In the genomic region with DNA sequence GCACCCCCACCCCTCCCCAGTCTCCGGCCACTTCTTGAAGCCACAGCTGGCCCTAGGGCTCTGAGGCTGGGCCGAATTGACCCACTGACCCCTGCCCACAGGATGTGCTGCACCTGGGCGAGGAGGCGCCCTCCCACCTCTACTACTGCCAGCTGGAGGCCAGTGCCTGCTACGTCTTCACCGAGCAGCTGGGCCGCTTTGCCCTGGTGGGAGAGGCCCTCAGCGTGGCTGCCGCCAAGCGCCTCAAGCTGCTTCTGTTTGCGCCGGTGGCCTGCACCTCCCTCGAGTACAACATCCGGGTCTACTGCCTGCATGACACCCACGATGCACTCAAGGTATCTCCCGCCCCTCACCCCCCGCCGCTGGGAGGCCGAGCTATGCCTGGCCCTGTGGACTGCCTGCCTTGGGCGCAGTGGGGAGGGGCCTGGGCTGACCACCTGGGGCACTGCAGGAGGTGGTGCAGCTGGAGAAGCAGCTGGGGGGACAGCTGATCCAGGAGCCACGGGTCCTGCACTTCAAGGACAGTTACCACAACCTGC, we compare ENCODE assay signal across 19 cellular contexts. TPM values are rescaled to one million over a fixed set of nuclear protein-coding genes. Genes with fewer than 3 reads are reported as not detected.
DNase-seq lines count a peak whose midpoint lies in the region; ATAC-seq and TF ChIP-seq lines count a peak whose summit lies in the region.
"Had no signal": no experiment of that assay in that cellular context is flagged by ENCODE, and none has a peak within 500 bp of the region (broad histone marks: within the 10 kb centered on the region; RNA-seq: fewer than 3 reads in every experiment).

No MANE protein-coding gene starts in this region.

- H3F3A ChIP-seq in neural progenitor cell (ENCODE audit: low read depth), result no peaks in the 10 kb centered on the region

- H3K27ac ChIP-seq in HEK293 (ENCODE audit: extremely low read depth, low read depth, low read length) (no peak overlapping the region), neural progenitor cell (no peak overlapping the region)
- H3K27ac ChIP-seq: A549; BLaER1 treated with 17β-estradiol and CSF1 and Interleukin-3, amounts not matched to agents 10 nM and 100 nM; Peyer's patch had no signal

- peak overlapping the region; percentile 33 for H3K27ac Mint-ChIP-seq in neural progenitor cell
- H3K27ac Mint-ChIP-seq: CD8-positive, alpha-beta T cell; HFFc6; T-helper 1 cell treated with Interleukin-12 subunit alpha and Interleukin-12 subunit beta and Interleukin-4 antibody, amounts not matched to agents 30 μg/mL and 1 μg/mL, for 36 hours had no signal

- ATAC-seq in GM18502 (IDR thresholded peaks at IDR 0.05; ENCODE audit: poor library complexity, unreplicated experiment), result no peak
- ATAC-seq: A549; CD8-positive, alpha-beta T cell had no signal

- no peak overlapping the region for H3K4me2 ChIP-seq in neural progenitor cell
- H3K4me2 ChIP-seq: A549; BLaER1 treated with 17β-estradiol and CSF1 and Interleukin-3, amounts not matched to agents 10 nM and 100 nM had no signal

- H3K4me3 ChIP-seq in HEK293 (ENCODE audit: low read depth, low read length), result no peak overlapping the region
- H3K4me3 ChIP-seq in neural progenitor cell, result no peak overlapping the region
- H3K4me3 ChIP-seq: A549; BLaER1 treated with 17β-estradiol and CSF1 and Interleukin-3, amounts not matched to agents 10 nM and 100 nM; Peyer's patch had no signal

- H2AFZ ChIP-seq in neural progenitor cell (replicated peaks), result no peak overlapping the region

- H3K36me3 Mint-ChIP-seq in neural progenitor cell, result no peaks in the 10 kb centered on the region
- H3K36me3 Mint-ChIP-seq: CD8-positive, alpha-beta T cell had no signal

- H3K9me3 ChIP-seq in HEK293 (ENCODE audit: control insufficient read depth, insufficient read depth, low read depth, low read length) (no peaks in the 10 kb centered on the region), neural progenitor cell (ENCODE audit: low read depth) (no peaks in the 10 kb centered on the region)
- H3K9me3 ChIP-seq: A549, Peyer's patch had no signal

- H3K36me3 ChIP-seq in HEK293 (ENCODE audit: control insufficient read depth in 2 of 2, insufficient read depth in 1 of 2, low read length in 2 of 2), result no peaks in the 10 kb centered on the region
- no peaks in the 10 kb centered on the region for H3K36me3 ChIP-seq in neural progenitor cell
- H3K36me3 ChIP-seq: Peyer's patch had no signal

- no peaks in the 10 kb centered on the region for H4K20me1 ChIP-seq in neural progenitor cell (ENCODE audit: low read depth)

- H3K4me1 ChIP-seq in HEK293 (ENCODE audit: control insufficient read depth, insufficient read depth, low read length) (no peaks in the 10 kb centered on the region), neural progenitor cell (peaks cover 5% of the 10 kb centered on the region)
- H3K4me1 ChIP-seq: A549, Peyer's patch had no signal

- H3K9me3 Mint-ChIP-seq in neural progenitor cell, result no peaks in the 10 kb centered on the region
- H3K9me3 Mint-ChIP-seq: CD8-positive, alpha-beta T cell; HFFc6 had no signal

- TF ChIP-seq CTCF in HEK293 (tag by site-specific recombination; IDR thresholded peaks at IDR 0.05) (no peak), neural progenitor cell (IDR thresholded peaks at IDR 0.05) (no peak)

- peak; percentile 9 for DNase-seq in AG08396 (ENCODE audit: low spot score)
- DNase-seq in RPMI8226, result peak; percentile 58
- no peak for DNase-seq in neural progenitor cell (ENCODE audit: low spot score)
- no peak for DNase-seq in SW480 (ENCODE audit: low spot score)
- DNase-seq in NCI-H446 treated with DMSO at 0.1 percent for 48 hours (lab: John Stamatoyannopoulos, UW), result no peak
- DNase-seq: CD8-positive, alpha-beta T cell; HFFc6; IMR-90; NCI-H1694; NCI-H526; NK-92 treated with Interleukin-12 subunit alpha and Interleukin-12 subunit beta, amount 100 ng/mL, for 24 hours; Peyer's patch; SIG-M5 had no signal

- H3K79me2 ChIP-seq in neural progenitor cell (ENCODE audit: low read depth), result no peaks in the 10 kb centered on the region

- no peak overlapping the region for H3K4me3 Mint-ChIP-seq in neural progenitor cell
- H3K4me3 Mint-ChIP-seq: CD8-positive, alpha-beta T cell; HFFc6; T-helper 1 cell treated with Interleukin-12 subunit alpha and Interleukin-12 subunit beta and Interleukin-4 antibody, amounts not matched to agents 30 μg/mL and 1 μg/mL, for 36 hours had no signal

- POLR2A ChIA-PET in HEK293 (lab: Yijun Ruan, JAX), result no interaction called here

- CTCF ChIA-PET in HEK293 (lab: Yijun Ruan, JAX), result no interaction called here

- H3K27me3 Mint-ChIP-seq in neural progenitor cell (ENCODE audit: insufficient read depth, low read depth), result peaks cover 35% of the 10 kb centered on the region

- no peak overlapping the region for H3K9ac ChIP-seq in neural progenitor cell
- H3K9ac ChIP-seq: BLaER1 treated with 17β-estradiol and CSF1 and Interleukin-3, amounts not matched to agents 10 nM and 100 nM had no signal

- H3K27me3 ChIP-seq in neural progenitor cell, result no peaks in the 10 kb centered on the region
- H3K27me3 ChIP-seq: Peyer's patch had no signal

- H3K4me1 Mint-ChIP-seq in neural progenitor cell, result peaks cover 32% of the 10 kb centered on the region

TF ChIP-seq in HEK293, 187 proteins besides CTCF, POLR2A, EP300 and RAD21:
- 0 out of 2 replicates have a peak, but pooled peaks have one; percentile 45 for TF ChIP-seq GLIS1 (tag by site-specific recombination; IDR thresholded peaks at IDR 0.05)
- no peak for TF ChIP-seq ZNF707 (tag by site-specific recombination; IDR thresholded peaks at IDR 0.05)
- 0 out of 2 replicates have a peak, but pooled peaks have one; percentile 20 for TF ChIP-seq ZIC2 (tag by site-specific recombination; IDR thresholded peaks at IDR 0.05)
- TF ChIP-seq ZNF394 (tag by site-specific recombination; IDR thresholded peaks at IDR 0.05; ENCODE audit: borderline replicate concordance), result peak; percentile 21; the same call in 1 of the 2 replicates
- TF ChIP-seq, protein P1, sequence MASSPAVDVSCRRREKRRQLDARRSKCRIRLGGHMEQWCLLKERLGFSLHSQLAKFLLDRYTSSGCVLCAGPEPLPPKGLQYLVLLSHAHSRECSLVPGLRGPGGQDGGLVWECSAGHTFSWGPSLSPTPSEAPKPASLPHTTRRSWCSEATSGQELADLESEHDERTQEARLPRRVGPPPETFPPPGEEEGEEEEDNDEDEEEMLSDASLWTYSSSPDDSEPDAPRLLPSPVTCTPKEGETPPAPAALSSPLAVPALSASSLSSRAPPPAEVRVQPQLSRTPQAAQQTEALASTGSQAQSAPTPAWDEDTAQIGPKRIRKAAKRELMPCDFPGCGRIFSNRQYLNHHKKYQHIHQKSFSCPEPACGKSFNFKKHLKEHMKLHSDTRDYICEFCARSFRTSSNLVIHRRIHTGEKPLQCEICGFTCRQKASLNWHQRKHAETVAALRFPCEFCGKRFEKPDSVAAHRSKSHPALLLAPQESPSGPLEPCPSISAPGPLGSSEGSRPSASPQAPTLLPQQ (tag by site-specific recombination; IDR thresholded peaks at IDR 0.05), result no peak
- TF ChIP-seq EGR2 (tag by site-specific recombination; IDR thresholded peaks at IDR 0.05; ENCODE audit: low read depth), result 0 out of 2 replicates have a peak, but pooled peaks have one; percentile 12
- no peak for TF ChIP-seq ZNF175 (tag by site-specific recombination; IDR thresholded peaks at IDR 0.05)
- TF ChIP-seq GLIS2 (tag by site-specific recombination; IDR thresholded peaks at IDR 0.05), result peak; percentile 41; the same call in 1 of the 2 replicates
TF ChIP-seq in HEK293: peak in this region for 5.

RNA-seq across cellular contexts. Expression of a gene that starts 21.3 kb away (rescaled TPM):
- not detected in 2 replicates for total RNA-seq in neural progenitor cell (ENCODE audit: low replicate concordance)
- total RNA-seq: CD8-positive, alpha-beta T cell; HFFc6; IMR-90; M059J had no signal

Comparison
In these comparisons a context has a peak if more than half of its experiments do, and no peak if none do; other contexts are left out.
1. DNase-seq: peak in AG08396 (single experiment) and RPMI8226 (single experiment); none in neural progenitor cell (single experiment), SW480 (single experiment) and NCI-H446 treated with DMSO at 0.1 percent for 48 hours (single experiment).